Comparison of ENCODE assay signal across 8 cellular contexts in genomic region chr22:44735518-44736428, GRCh38. TPM values are rescaled to one million over a fixed set of nuclear protein-coding genes. Genes with fewer than 3 reads are reported as not detected.
A peak's percentile ranks its signal among the peaks of the same experiment; 100 is the strongest.
DNase-seq lines count a peak whose midpoint lies in the region; ATAC-seq, FAIRE-seq and TF ChIP-seq lines count a peak whose summit lies in the region.

No MANE protein-coding gene starts in this region.

- in situ Hi-C loops in KBM-7 (cut with MboI; ENCODE audit: low pct_unique_long_range_greater_than_20kb, low sequenced_read_pairs): no loop called here

- H3K4me1 ChIP-seq in right cardiac atrium (ENCODE audit: control insufficient read depth, insufficient read depth, low read length) (no peaks in the 10 kb centered on the region), small intestine (ENCODE audit: control insufficient read depth in 2 of 2, insufficient read depth in 1 of 2, low read depth in 1 of 2, low read length in 1 of 2) (no peaks in the 10 kb centered on the region)

- DNase-seq in D721Med (ENCODE audit: insufficient read length, low spot score) (peak; percentile 68), KBM-7 (peak; percentile 79), T-helper 22 cell (ENCODE audit: low read depth) (peak; percentile 54), amniotic stem cell (lab: John Stamatoyannopoulos, UW) (peak; percentile 20), right cardiac atrium (peak; percentile 75 to 93 (median 91)), small intestine (peak; percentile 56), NCI-H446 treated with DMSO at 0.1 percent for 48 hours (lab: John Stamatoyannopoulos, UW) (no peak)

- intact Hi-C loops in right cardiac atrium (cut with DNase I): loop anchor here (1.0 to 2.0 kb wide), 2 partner anchors 38 to 39 kb away; no protein-coding TSS in a partner anchor

- H3K9me3 ChIP-seq in right cardiac atrium (ENCODE audit: control insufficient read depth, low read length) (no peaks in the 10 kb centered on the region), small intestine (ENCODE audit: control insufficient read depth, low read depth) (no peaks in the 10 kb centered on the region)

- H3K36me3 ChIP-seq in small intestine (ENCODE audit: control insufficient read depth in 2 of 2, insufficient read depth in 2 of 2, low read length in 2 of 2): no peaks in the 10 kb centered on the region

- WGBS in right cardiac atrium: 34% methylated on average over 28 of the region's 28 CpGs
- 33 to 38% (median 37%) methylated on average over 25 to 28 of the region's 28 CpGs for WGBS in small intestine, 3 donors

- H3K27ac ChIP-seq in right cardiac atrium (ENCODE audit: low read length) (no peak overlapping the region), small intestine (ENCODE audit: low read depth in 1 of 2, low read length in 1 of 2) (no peak overlapping the region)

- H3K4me3 ChIP-seq in right cardiac atrium (ENCODE audit: low read length): no peak overlapping the region
- no peak overlapping the region for H3K4me3 ChIP-seq in small intestine (ENCODE audit: low read depth in 1 of 2, low read length in 2 of 2)

- ATAC-seq in right cardiac atrium (peak; percentile 42 to 55), HG03520 (IDR thresholded peaks at IDR 0.05; ENCODE audit: unreplicated experiment) (no peak)

- FAIRE-seq in D721Med (lab: Jason Lieb, UNC) (no peak), small intestine (lab: Jason Lieb, UNC) (no peak)

- peak; percentile 83 for TF ChIP-seq CTCF in D721Med (IDR thresholded peaks at IDR 0.05; ENCODE audit: insufficient read depth, missing control alignments)

- no peaks in the 10 kb centered on the region for H3K27me3 ChIP-seq in right cardiac atrium (ENCODE audit: control insufficient read depth, insufficient read depth)
- H3K27me3 ChIP-seq in small intestine (ENCODE audit: control insufficient read depth in 2 of 2, insufficient read depth in 2 of 2, low read length in 2 of 2): no peaks in the 10 kb centered on the region

RNA-seq across cellular contexts. Expression of gene ARHGAP8, which starts 16.6 kb away (rescaled TPM):
- total RNA-seq in right cardiac atrium: 1 to 10 TPM in 1 of 4 donors, under 1 TPM in 3; 0.26 to 1.9 (median 0.74) TPM
- 0.02 TPM for polyA plus RNA-seq in right cardiac atrium
- 10 to 100 TPM in 1 of 3 donors, 1 to 10 TPM in 2; 1.6 to 11.9 (median 6.8) TPM for polyA plus RNA-seq in small intestine

RNA-seq across cellular contexts. Expression of gene PRR5, which starts 33.8 kb away (rescaled TPM):
- total RNA-seq in right cardiac atrium: 10 to 100 TPM in 1 of 4 donors, 1 to 10 TPM in 3; 6.9 to 10.9 (median 9.5) TPM
- polyA plus RNA-seq in right cardiac atrium (6.1 TPM), small intestine (10 to 100 TPM; 37.0 to 80.5 (median 73.1) TPM)
